In the genomic region with DNA sequence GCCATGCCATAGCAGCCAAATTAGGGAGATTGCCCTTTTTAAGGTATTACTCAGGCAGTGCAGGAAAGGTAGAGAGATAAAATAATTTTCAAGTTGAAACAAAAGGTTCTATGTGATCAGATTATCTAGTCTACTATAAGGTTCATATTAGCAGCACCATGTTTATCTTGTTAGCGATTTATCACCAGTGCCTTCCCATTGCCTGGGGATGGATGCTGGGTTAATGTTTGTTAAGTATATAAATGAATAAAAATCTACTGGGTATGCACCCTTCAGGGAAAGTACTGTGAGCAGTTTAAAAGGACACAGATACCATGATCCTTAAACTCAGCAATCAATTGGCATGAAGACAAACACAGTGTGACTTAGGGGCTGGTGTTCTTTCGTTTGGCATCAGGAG, we compare ENCODE assay signal across 28 cellular contexts.
"Had no signal": no experiment of that assay in that cellular context is flagged by ENCODE, and none has a peak within 500 bp of the region (broad histone marks: within the 10 kb centered on the region; RNA-seq: fewer than 3 reads in every experiment).

No MANE protein-coding gene starts in this region.

- H2AFZ ChIP-seq: hepatocyte had no signal

- H3K9me3 ChIP-seq: colonic mucosa, esophagus muscularis mucosa, esophagus squamous epithelium, gastrocnemius medialis, gastroesophageal sphincter, heart left ventricle had no signal

- H3K79me2 ChIP-seq: hepatocyte had no signal

- ATAC-seq: effector memory CD8-positive, alpha-beta T cell; esophagus mucosa; foreskin keratinocyte; gastrocnemius medialis; gastroesophageal sphincter; heart left ventricle; heart right ventricle had no signal

- DNase-seq: colonic mucosa; cortex of kidney; dermis blood vessel endothelial cell; dorsolateral prefrontal cortex; effector CD4-positive, alpha-beta T cell; effector CD8-positive, alpha-beta T cell; effector memory CD4-positive, alpha-beta T cell; effector memory CD8-positive, alpha-beta T cell; endodermal cell; erythroblast; esophagus squamous epithelium; foreskin fibroblast; foreskin keratinocyte; foreskin melanocyte; gastrocnemius medialis; glutamatergic neuron; head of caudate nucleus; heart left ventricle; heart right ventricle had no signal

- H3K36me3 ChIP-seq: colonic mucosa, esophagus muscularis mucosa, esophagus squamous epithelium, gastrocnemius medialis, gastroesophageal sphincter, heart left ventricle, heart right ventricle had no signal

- H3K4me2 ChIP-seq: hepatocyte had no signal

- H3K27me3 ChIP-seq: colonic mucosa, dorsolateral prefrontal cortex, esophagus muscularis mucosa, esophagus squamous epithelium, foreskin keratinocyte, gastrocnemius medialis, gastroesophageal sphincter, heart left ventricle, heart right ventricle, hepatocyte had no signal

- H3K4me1 ChIP-seq: colonic mucosa, esophagus muscularis mucosa, esophagus squamous epithelium, foreskin keratinocyte, gastrocnemius medialis, gastroesophageal sphincter, heart left ventricle, heart right ventricle had no signal

- H3K27ac ChIP-seq: colonic mucosa, coronary artery, dorsolateral prefrontal cortex, epithelial cell of prostate, esophagus muscularis mucosa, esophagus squamous epithelium, foreskin keratinocyte, gastrocnemius medialis, gastroesophageal sphincter, heart left ventricle, heart right ventricle, hepatocyte had no signal

- FAIRE-seq: colon, endometrium, frontal cortex had no signal

- H3K4me3 ChIP-seq: colonic mucosa, coronary artery, dorsolateral prefrontal cortex, esophagus muscularis mucosa, esophagus squamous epithelium, gastrocnemius medialis, gastroesophageal sphincter, heart left ventricle, heart right ventricle, hepatocyte had no signal
